Comparison of ENCODE assay signal across 1 cellular context in the genomic region with DNA sequence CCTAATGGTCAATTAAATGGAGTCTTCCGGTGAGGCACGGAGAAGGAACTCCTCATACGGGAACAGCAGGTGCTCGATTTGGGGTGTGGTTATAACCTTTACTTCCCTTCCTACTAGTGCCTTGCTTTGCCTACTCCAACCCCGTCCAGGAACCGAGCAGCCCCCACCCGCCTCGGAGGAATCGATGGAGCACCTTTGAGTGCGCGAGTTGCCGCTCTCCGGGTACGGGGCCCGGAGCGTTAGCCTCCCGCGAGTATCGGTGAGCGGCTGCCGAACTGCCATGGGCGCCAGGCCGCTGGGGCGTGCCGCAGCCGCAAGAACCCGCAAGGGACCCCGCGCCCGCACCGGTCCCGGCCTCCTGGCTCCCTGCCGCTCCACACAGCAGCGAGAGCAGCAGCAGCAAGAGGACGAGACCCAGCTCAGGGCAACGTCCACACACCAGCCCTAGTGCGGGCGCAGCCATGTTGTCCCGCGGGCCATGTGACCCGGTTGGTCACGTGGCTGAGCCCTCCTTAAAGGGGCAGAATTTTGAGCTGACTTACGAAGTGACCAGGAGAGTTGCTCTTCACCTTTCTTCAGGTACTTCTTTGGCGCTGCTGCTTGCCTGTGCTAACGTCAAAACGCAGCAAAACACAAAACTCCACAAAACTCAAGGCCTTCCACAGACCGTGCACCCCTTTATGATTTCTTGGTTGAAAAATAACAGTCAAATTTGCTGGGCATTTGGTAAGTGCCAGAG.
TF ChIP-seq lines count a peak whose summit lies in the region.

Gene SUMF1 (minus strand): TSS at position 487 of the 739 bp plus-strand sequence. CDS start 24 bp downstream, at position 463.

TF ChIP-seq in HepG2, 621 proteins besides CTCF, POLR2A, EP300 and RAD21 (continued from another document and continues in another):
- TF ChIP-seq ZMAT3 (CRISPR knock-in tag; conservative IDR thresholded peaks at IDR 0.05) = peak; percentile 91
- TF ChIP-seq NFIB (CRISPR knock-in tag; IDR thresholded peaks at IDR 0.05; ENCODE audit: borderline replicate concordance) = no peak
- no peak for TF ChIP-seq NONO (IDR thresholded peaks at IDR 0.05)
- peak; percentile 92 for TF ChIP-seq NONO (CRISPR knock-in tag; conservative IDR thresholded peaks at IDR 0.05)
- TF ChIP-seq SKIL (CRISPR knock-in tag; IDR thresholded peaks at IDR 0.05; ENCODE audit: borderline replicate concordance) = no peak
- TF ChIP-seq SIX1 (CRISPR knock-in tag; IDR thresholded peaks at IDR 0.05; ENCODE audit: borderline replicate concordance) = no peak
- TF ChIP-seq CAMTA2 (CRISPR knock-in tag; IDR thresholded peaks at IDR 0.05; ENCODE audit: borderline replicate concordance) = 0 out of 2 replicates have a peak, but pooled peaks have one; percentile 77
- peak; percentile 54; the same call in 1 of the 2 replicates for TF ChIP-seq ZNF558 (CRISPR knock-in tag; IDR thresholded peaks at IDR 0.05; ENCODE audit: borderline replicate concordance)
- TF ChIP-seq FOXA3 (CRISPR knock-in tag; IDR thresholded peaks at IDR 0.05) = peak; percentile 68
- TF ChIP-seq ZBTB7A (CRISPR knock-in tag; IDR thresholded peaks at IDR 0.05) = no peak
- TF ChIP-seq PATZ1 (CRISPR knock-in tag; IDR thresholded peaks at IDR 0.05) = peak; percentile 26; the same call in 1 of the 2 replicates
- TF ChIP-seq SCMH1 (CRISPR knock-in tag; IDR thresholded peaks at IDR 0.05; ENCODE audit: borderline replicate concordance) = no peak
- TF ChIP-seq PAWR (CRISPR knock-in tag; IDR thresholded peaks at IDR 0.05; ENCODE audit: borderline replicate concordance) = peak; percentile 75; the same call in 1 of the 2 replicates
- TF ChIP-seq CBX5 (CRISPR knock-in tag; IDR thresholded peaks at IDR 0.05; ENCODE audit: borderline replicate concordance) = peak; percentile 69; the same call in 1 of the 2 replicates
- no peak for TF ChIP-seq THYN1 (CRISPR knock-in tag; IDR thresholded peaks at IDR 0.05; ENCODE audit: borderline replicate concordance, low read depth)
- TF ChIP-seq, protein P1, sequence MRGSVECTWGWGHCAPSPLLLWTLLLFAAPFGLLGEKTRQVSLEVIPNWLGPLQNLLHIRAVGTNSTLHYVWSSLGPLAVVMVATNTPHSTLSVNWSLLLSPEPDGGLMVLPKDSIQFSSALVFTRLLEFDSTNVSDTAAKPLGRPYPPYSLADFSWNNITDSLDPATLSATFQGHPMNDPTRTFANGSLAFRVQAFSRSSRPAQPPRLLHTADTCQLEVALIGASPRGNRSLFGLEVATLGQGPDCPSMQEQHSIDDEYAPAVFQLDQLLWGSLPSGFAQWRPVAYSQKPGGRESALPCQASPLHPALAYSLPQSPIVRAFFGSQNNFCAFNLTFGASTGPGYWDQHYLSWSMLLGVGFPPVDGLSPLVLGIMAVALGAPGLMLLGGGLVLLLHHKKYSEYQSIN (CRISPR knock-in tag; IDR thresholded peaks at IDR 0.05; ENCODE audit: borderline replicate concordance) = no peak
- TF ChIP-seq, protein P2, sequence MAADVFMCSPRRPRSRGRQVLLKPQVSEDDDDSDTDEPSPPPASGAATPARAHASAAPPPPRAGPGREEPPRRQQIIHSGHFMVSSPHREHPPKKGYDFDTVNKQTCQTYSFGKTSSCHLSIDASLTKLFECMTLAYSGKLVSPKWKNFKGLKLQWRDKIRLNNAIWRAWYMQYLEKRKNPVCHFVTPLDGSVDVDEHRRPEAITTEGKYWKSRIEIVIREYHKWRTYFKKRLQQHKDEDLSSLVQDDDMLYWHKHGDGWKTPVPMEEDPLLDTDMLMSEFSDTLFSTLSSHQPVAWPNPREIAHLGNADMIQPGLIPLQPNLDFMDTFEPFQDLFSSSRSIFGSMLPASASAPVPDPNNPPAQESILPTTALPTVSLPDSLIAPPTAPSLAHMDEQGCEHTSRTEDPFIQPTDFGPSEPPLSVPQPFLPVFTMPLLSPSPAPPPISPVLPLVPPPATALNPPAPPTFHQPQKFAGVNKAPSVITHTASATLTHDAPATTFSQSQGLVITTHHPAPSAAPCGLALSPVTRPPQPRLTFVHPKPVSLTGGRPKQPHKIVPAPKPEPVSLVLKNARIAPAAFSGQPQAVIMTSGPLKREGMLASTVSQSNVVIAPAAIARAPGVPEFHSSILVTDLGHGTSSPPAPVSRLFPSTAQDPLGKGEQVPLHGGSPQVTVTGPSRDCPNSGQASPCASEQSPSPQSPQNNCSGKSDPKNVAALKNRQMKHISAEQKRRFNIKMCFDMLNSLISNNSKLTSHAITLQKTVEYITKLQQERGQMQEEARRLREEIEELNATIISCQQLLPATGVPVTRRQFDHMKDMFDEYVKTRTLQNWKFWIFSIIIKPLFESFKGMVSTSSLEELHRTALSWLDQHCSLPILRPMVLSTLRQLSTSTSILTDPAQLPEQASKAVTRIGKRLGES (CRISPR knock-in tag; IDR thresholded peaks at IDR 0.05; ENCODE audit: borderline replicate concordance) = no peak
- peak; percentile 46 for TF ChIP-seq ZNF629 (CRISPR knock-in tag; conservative IDR thresholded peaks at IDR 0.05)
- TF ChIP-seq RFXAP (CRISPR knock-in tag; IDR thresholded peaks at IDR 0.05; ENCODE audit: borderline replicate concordance) = no peak; the same call in 1 of the 2 replicates
- peak; percentile 72 for TF ChIP-seq HNF4A (CRISPR knock-in tag; IDR thresholded peaks at IDR 0.05)
- TF ChIP-seq ZNF616 (CRISPR knock-in tag; IDR thresholded peaks at IDR 0.05; ENCODE audit: low read depth) = no peak
- no peak for TF ChIP-seq ZNF576 (CRISPR knock-in tag; IDR thresholded peaks at IDR 0.05)
- no peak for TF ChIP-seq ZNF749 (CRISPR knock-in tag; IDR thresholded peaks at IDR 0.05; ENCODE audit: borderline replicate concordance)
- peak; percentile 71 for TF ChIP-seq ZNF770 (CRISPR knock-in tag; IDR thresholded peaks at IDR 0.05)
- TF ChIP-seq FOXP1 (IDR thresholded peaks at IDR 0.05) = no peak
- no peak for TF ChIP-seq FOXP1 (CRISPR knock-in tag; IDR thresholded peaks at IDR 0.05)
- no peak for TF ChIP-seq RFX1 (IDR thresholded peaks at IDR 0.05)
- TF ChIP-seq ZBTB20 (CRISPR knock-in tag; IDR thresholded peaks at IDR 0.05; ENCODE audit: borderline replicate concordance, low read depth) = peak; percentile 50; the same call in 1 of the 2 replicates
- peak; percentile 70; the same call in 1 of the 2 replicates for TF ChIP-seq DR1 (CRISPR knock-in tag; IDR thresholded peaks at IDR 0.05)
- TF ChIP-seq ZBTB49 (CRISPR knock-in tag; IDR thresholded peaks at IDR 0.05; ENCODE audit: borderline replicate concordance) = peak; percentile 77; the same call in 1 of the 2 replicates
- TF ChIP-seq, protein P3, sequence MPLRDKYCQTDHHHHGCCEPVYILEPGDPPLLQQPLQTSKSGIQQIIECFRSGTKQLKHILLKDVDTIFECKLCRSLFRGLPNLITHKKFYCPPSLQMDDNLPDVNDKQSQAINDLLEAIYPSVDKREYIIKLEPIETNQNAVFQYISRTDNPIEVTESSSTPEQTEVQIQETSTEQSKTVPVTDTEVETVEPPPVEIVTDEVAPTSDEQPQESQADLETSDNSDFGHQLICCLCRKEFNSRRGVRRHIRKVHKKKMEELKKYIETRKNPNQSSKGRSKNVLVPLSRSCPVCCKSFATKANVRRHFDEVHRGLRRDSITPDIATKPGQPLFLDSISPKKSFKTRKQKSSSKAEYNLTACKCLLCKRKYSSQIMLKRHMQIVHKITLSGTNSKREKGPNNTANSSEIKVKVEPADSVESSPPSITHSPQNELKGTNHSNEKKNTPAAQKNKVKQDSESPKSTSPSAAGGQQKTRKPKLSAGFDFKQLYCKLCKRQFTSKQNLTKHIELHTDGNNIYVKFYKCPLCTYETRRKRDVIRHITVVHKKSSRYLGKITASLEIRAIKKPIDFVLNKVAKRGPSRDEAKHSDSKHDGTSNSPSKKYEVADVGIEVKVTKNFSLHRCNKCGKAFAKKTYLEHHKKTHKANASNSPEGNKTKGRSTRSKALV (CRISPR knock-in tag; IDR thresholded peaks at IDR 0.05) = 0 out of 2 replicates have a peak, but pooled peaks have one; percentile 73
- no peak for TF ChIP-seq HNRNPH1 (optimal IDR thresholded peaks at IDR 0.05; ENCODE audit: low read depth, low read length)
- no peak for TF ChIP-seq CSRNP2 (CRISPR knock-in tag; conservative IDR thresholded peaks at IDR 0.05; ENCODE audit: low read depth)
- peak; percentile 97 for TF ChIP-seq ASH2L (IDR thresholded peaks at IDR 0.05; ENCODE audit: insufficient read length, low read depth, low read length)
- TF ChIP-seq SPEN (CRISPR knock-in tag; IDR thresholded peaks at IDR 0.05; ENCODE audit: low read depth) = peak; percentile 91
